10 cellular contexts compared by ENCODE assay signal in the genomic region with DNA sequence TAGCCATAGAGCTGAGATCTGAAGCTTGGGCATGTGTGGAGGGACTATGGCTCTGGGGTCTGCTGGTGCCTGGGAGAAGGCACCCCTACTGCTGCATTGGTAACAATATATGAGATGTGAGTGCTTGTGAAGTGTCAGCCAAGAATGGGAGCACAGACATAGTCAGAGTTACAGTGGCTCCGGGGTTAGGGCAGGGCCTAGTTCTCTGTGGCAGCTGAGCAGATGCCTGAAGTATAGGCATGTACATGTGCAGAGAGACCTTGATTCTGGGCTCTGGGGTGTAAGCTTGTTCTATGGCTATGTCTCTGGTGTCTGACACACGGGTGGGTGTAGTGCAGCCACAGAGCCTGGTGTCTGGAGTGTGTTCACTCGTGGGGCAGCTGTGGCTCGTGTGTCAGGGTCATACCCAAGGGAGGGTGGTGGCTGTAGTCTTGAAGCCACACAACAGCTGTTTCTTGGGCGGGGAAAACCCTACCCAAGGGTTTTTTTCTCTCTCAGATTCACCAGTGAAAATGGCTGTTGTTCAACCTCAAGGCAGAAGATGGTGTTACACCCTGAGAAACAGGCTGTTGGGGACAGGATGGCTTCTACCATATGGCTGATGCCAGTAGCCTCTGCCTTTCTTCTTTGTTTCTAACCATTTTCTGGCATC. TPM values are rescaled to one million over a fixed set of nuclear protein-coding genes. Genes with fewer than 3 reads are reported as not detected.
DNase-seq lines count a peak whose midpoint lies in the region; ATAC-seq and TF ChIP-seq lines count a peak whose summit lies in the region.
"Had no signal": no experiment of that assay in that cellular context is flagged by ENCODE, and none has a peak within 500 bp of the region (broad histone marks: within the 10 kb centered on the region; RNA-seq: fewer than 3 reads in every experiment).

No MANE protein-coding gene starts in this region.

- TF ChIP-seq CTCF in activated B cell treated with CpG ODN at 0.5 μM for 24 hours (IDR thresholded peaks at IDR 0.05): no peak

- peaks cover 8% of the 10 kb centered on the region for H3K9me3 Mint-ChIP-seq in activated B cell treated with CpG ODN at 0.5 μM for 24 hours

- intact Hi-C loops in activated B cell treated with CpG ODN at 0.5 μM for 24 hours (cut with micrococcal nuclease): loop anchor here (1.0 to 5.0 kb wide), 4 partner anchors 12 to 114 kb away; partner anchors contain the start of gene TCL1A

- peaks cover 5% of the 10 kb centered on the region for H3K36me3 Mint-ChIP-seq in activated B cell treated with CpG ODN at 0.5 μM for 24 hours (ENCODE audit: low read depth)

- CTCF ChIA-PET in activated B cell treated with CpG ODN at 0.5 μM for 24 hours (lab: Charles Lee): interaction anchor here (0.7 to 4.3 kb wide), 6 partner anchors 10 to 1654 kb away, joined by 3 to 30 read pairs (median 5); no protein-coding TSS in a partner anchor

- peak overlapping the region; percentile 68 for H3K4me3 Mint-ChIP-seq in activated B cell treated with CpG ODN at 0.5 μM for 24 hours

- peaks cover 80% of the 10 kb centered on the region for H3K4me1 Mint-ChIP-seq in activated B cell treated with CpG ODN at 0.5 μM for 24 hours

- peak; percentile 82 for ATAC-seq in GM18520 (IDR thresholded peaks at IDR 0.05; ENCODE audit: unreplicated experiment)
- peak; percentile 72 for ATAC-seq in GM21381 (IDR thresholded peaks at IDR 0.05; ENCODE audit: unreplicated experiment)
- peak; percentile 64 for ATAC-seq in HG03039 (IDR thresholded peaks at IDR 0.05; ENCODE audit: unreplicated experiment)
- peak; percentile 81 for ATAC-seq in activated B cell treated with CpG ODN at 0.5 μM for 24 hours (ENCODE audit: low read depth)

- peak overlapping the region; percentile 83 for H3K27ac Mint-ChIP-seq in activated B cell treated with CpG ODN at 0.5 μM for 24 hours

- POLR2A ChIA-PET in activated B cell treated with CpG ODN at 0.5 μM for 24 hours (lab: Charles Lee): interaction anchor here (0.6 to 3.4 kb wide), 13 partner anchors 11 to 397 kb away, joined by 3 to 57 read pairs (median 4); partner anchors contain the start of gene TCL1A

- peaks cover 24% of the 10 kb centered on the region for H3K27me3 Mint-ChIP-seq in activated B cell treated with CpG ODN at 0.5 μM for 24 hours

- DNase-seq in activated B cell treated with CpG ODN at 0.5 μM for 24 hours (no peak), DMS79 treated with DMSO at 0.1 percent for 48 hours (lab: John Stamatoyannopoulos, UW) (no peak), NCI-H2081 treated with DMSO at 0.1 percent for 48 hours (lab: John Stamatoyannopoulos, UW) (no peak), globus pallidus (ENCODE audit: low spot score) (no peak)
- no peak for DNase-seq in activated CD4-positive, alpha-beta T cell treated with anti-CD3 and anti-CD28 coated beads for 48 hours
- DNase-seq: stomach had no signal

RNA-seq across cellular contexts. Expression of gene TCL1A, which starts 11.9 kb away (rescaled TPM):
- 228 and 234 TPM in 2 replicates for total RNA-seq in activated B cell treated with CpG ODN at 0.5 μM for 24 hours
- total RNA-seq: T-helper 1 cell treated with Interleukin-12 subunit alpha and Interleukin-12 subunit beta and Interleukin-4 antibody, amounts not matched to agents 30 ng/mL and 1 ng/mL, for 36 hours had no signal

RNA-seq across cellular contexts. Expression of gene TCL1B, which starts 39.6 kb away (rescaled TPM):
- 1.1 and 1.2 TPM in 2 replicates for total RNA-seq in activated B cell treated with CpG ODN at 0.5 μM for 24 hours
- total RNA-seq: T-helper 1 cell treated with Interleukin-12 subunit alpha and Interleukin-12 subunit beta and Interleukin-4 antibody, amounts not matched to agents 30 ng/mL and 1 ng/mL, for 36 hours had no signal
